ENCODE assay signal across 18 cellular contexts in the genomic region with DNA sequence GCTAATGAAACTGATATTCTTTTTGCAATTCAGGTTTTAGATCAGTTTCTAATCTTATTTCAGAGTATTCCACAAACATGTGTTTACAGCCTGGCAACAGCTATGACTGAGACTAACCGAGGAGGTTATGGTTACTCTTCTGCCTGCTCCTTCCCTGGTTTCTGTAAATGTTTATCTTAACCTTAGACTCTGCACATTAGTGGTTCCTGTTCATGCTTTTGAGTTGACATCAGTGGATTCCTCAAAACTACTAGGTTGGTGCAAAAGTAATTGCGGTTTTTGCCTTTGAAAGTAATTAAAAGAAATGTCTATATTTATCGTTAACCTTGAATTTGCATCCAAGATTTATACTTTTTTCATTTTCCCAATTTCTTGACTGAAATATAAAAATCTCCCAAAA.
"Had no signal": no experiment of that assay in that cellular context is flagged by ENCODE, and none has a peak within 500 bp of the region (broad histone marks: within the 10 kb centered on the region; RNA-seq: fewer than 3 reads in every experiment).

No MANE protein-coding gene starts in this region.

- H3K9me3 Mint-ChIP-seq: activated CD4-positive, alpha-beta memory T cell treated with anti-CD3 and anti-CD28 coated beads for 36 hours; activated naive CD8-positive, alpha-beta T cell treated with anti-CD3 and anti-CD28 coated beads, Interleukin-2, amount 50 U/mL, for 24 hours; natural killer cell had no signal

- H3K36me3 ChIP-seq: ascending aorta, spleen, transverse colon had no signal

- DNase-seq: activated CD4-positive, alpha-beta memory T cell treated with anti-CD3 and anti-CD28 coated beads for 36 hours; activated naive CD8-positive, alpha-beta T cell treated with anti-CD3 and anti-CD28 coated beads, Interleukin-2, amount 50 U/mL, for 24 hours; activated T-cell treated with anti-CD3 and anti-CD28 coated beads, Interleukin-2, amount 50 U/mL, for 48 hours; effector CD4-positive, alpha-beta T cell; hippocampal formation; left colon; mammary epithelial cell; natural killer cell; nucleus accumbens; right cardiac atrium; spleen; stimulated activated CD4-positive, alpha-beta T cell treated with anti-CD3 and anti-CD28 coated beads, Interleukin-2, amount 100 ng/mL, for 24 hours; stimulated activated naive B cell treated with anti-CD40 and anti-IgM and Interleukin-4, amounts not matched to agents 10 μg/mL and 1 μg/mL and 100 μg/mL, for 72 hours; T1000; transverse colon had no signal

- H3K4me3 ChIP-seq: ascending aorta, coronary artery, spleen, transverse colon had no signal

- H3K27ac Mint-ChIP-seq: activated CD4-positive, alpha-beta memory T cell treated with anti-CD3 and anti-CD28 coated beads for 36 hours; activated naive CD8-positive, alpha-beta T cell treated with anti-CD3 and anti-CD28 coated beads, Interleukin-2, amount 50 U/mL, for 24 hours; natural killer cell; stimulated activated naive B cell treated with anti-CD40 and anti-IgM and Interleukin-4, amounts not matched to agents 10 μg/mL and 1 μg/mL and 100 μg/mL, for 72 hours had no signal

- H3K4me1 Mint-ChIP-seq: activated naive CD8-positive, alpha-beta T cell treated with anti-CD3 and anti-CD28 coated beads, Interleukin-2, amount 50 U/mL, for 24 hours; natural killer cell; stimulated activated naive B cell treated with anti-CD40 and anti-IgM and Interleukin-4, amounts not matched to agents 10 μg/mL and 1 μg/mL and 100 μg/mL, for 72 hours had no signal

- H3K4me3 Mint-ChIP-seq: activated CD4-positive, alpha-beta memory T cell treated with anti-CD3 and anti-CD28 coated beads for 36 hours; activated naive CD8-positive, alpha-beta T cell treated with anti-CD3 and anti-CD28 coated beads, Interleukin-2, amount 50 U/mL, for 24 hours; natural killer cell; stimulated activated naive B cell treated with anti-CD40 and anti-IgM and Interleukin-4, amounts not matched to agents 10 μg/mL and 1 μg/mL and 100 μg/mL, for 72 hours had no signal

- H3K27ac ChIP-seq: ascending aorta, coronary artery, spleen, transverse colon, VCaP had no signal

- ATAC-seq: activated naive CD8-positive, alpha-beta T cell treated with anti-CD3 and anti-CD28 coated beads, Interleukin-2, amount 50 U/mL, for 24 hours; left colon; natural killer cell; right cardiac atrium; stimulated activated naive B cell treated with anti-CD40 and anti-IgM and Interleukin-4, amounts not matched to agents 10 μg/mL and 1 μg/mL and 100 μg/mL, for 72 hours had no signal

- H3K27me3 ChIP-seq: ascending aorta, spleen, transverse colon had no signal

- H3K9me3 ChIP-seq: ascending aorta, transverse colon had no signal

- H3K36me3 Mint-ChIP-seq: activated CD4-positive, alpha-beta memory T cell treated with anti-CD3 and anti-CD28 coated beads for 36 hours; natural killer cell had no signal

- H3K4me1 ChIP-seq: ascending aorta, spleen, transverse colon had no signal
